In the genomic region with DNA sequence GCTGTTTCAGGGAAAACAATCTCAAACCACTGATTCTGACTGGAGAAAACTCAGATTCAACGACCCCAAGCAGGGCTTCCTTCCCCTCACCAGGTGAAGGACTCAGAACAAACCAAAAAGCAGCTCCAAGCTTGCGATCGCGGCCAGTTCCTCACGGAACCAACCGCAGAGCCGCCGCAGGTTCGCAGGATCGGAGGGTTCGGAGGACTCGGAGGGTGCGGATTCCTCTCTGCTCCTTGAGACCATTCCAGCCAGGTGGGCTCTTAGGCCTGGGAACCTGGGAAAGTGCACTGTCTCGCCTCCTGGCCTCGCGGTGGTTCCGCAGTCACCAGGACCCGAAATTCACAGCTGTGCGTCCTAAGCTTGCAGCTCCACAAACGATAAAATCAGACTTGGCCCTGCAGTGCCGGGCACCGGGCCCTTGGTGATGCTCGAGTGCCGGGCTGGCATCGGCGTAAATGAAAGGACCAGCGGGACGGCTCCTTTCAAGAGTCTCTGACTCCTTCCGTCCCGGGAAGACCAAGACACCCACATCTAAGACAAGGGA, we compare ENCODE assay signal across 8 cellular contexts.
A peak's percentile ranks its signal among the peaks of the same experiment; 100 is the strongest.
DNase-seq lines count a peak whose midpoint lies in the region; ATAC-seq and TF ChIP-seq lines count a peak whose summit lies in the region.

No MANE protein-coding gene starts in this region.

- peak overlapping the region; percentile 81 to 96 for H3K9ac ChIP-seq in mucosa of rectum (ENCODE audit: low read depth in 1 of 2, low read length in 2 of 2)

- no peaks in the 10 kb centered on the region for H3K4me1 ChIP-seq in CD8-positive, alpha-beta T cell (ENCODE audit: insufficient read depth, low read length)
- peaks cover 3 to 4% of the 10 kb centered on the region in 2 donors for H3K4me1 ChIP-seq in mucosa of rectum (ENCODE audit: control insufficient read depth in 2 of 2, insufficient read depth in 2 of 2, low read length in 2 of 2)

- POLR2A ChIA-PET in CD8-positive, alpha-beta T cell (lab: Charles Lee): interaction anchor here (0.6 to 4.0 kb wide), 18 partner anchors 10 to 1805 kb away, joined by 3 to 33 read pairs (median 4); a partner anchor contains a TSS

- no peaks in the 10 kb centered on the region for H3K36me3 ChIP-seq in CD8-positive, alpha-beta T cell (ENCODE audit: insufficient read depth, low read length)
- H3K36me3 ChIP-seq in mucosa of rectum (ENCODE audit: control insufficient read depth in 2 of 2, insufficient read depth in 2 of 2, low read length in 2 of 2): no peaks in the 10 kb centered on the region

- peak; percentile 11 for TF ChIP-seq CTCF in CD8-positive, alpha-beta T cell (IDR thresholded peaks at IDR 0.05)
- TF ChIP-seq CTCF in epithelial cell of proximal tubule (conservative IDR thresholded peaks at IDR 0.05; ENCODE audit: low read depth, low read length): peak; percentile 61

- H3K27me3 ChIP-seq in CD8-positive, alpha-beta T cell (ENCODE audit: insufficient read depth, low read length): no peaks in the 10 kb centered on the region
- H3K27me3 ChIP-seq in mucosa of rectum (ENCODE audit: control insufficient read depth in 2 of 2, insufficient read depth in 2 of 2, low read length in 2 of 2): no peaks in the 10 kb centered on the region

- H3K27ac ChIP-seq in CD8-positive, alpha-beta T cell (ENCODE audit: low read depth, low read length): peak overlapping the region; percentile 68
- peak overlapping the region; percentile 78 to 90 for H3K27ac ChIP-seq in mucosa of rectum (ENCODE audit: low read depth in 2 of 2, low read length in 2 of 2)

- peaks cover 17% of the 10 kb centered on the region for H3K4me1 Mint-ChIP-seq in CD8-positive, alpha-beta T cell (ENCODE audit: low read depth)

- H3K27me3 Mint-ChIP-seq in CD8-positive, alpha-beta T cell (ENCODE audit: low read depth): peaks cover 3% of the 10 kb centered on the region

- H3K36me3 Mint-ChIP-seq in CD8-positive, alpha-beta T cell: peaks cover 5% of the 10 kb centered on the region

- peak; percentile 69 for ATAC-seq in CD8-positive, alpha-beta T cell
- ATAC-seq in GM19372 (IDR thresholded peaks at IDR 0.05; ENCODE audit: low read depth, unreplicated experiment) (peak; percentile 46), HG03558 (IDR thresholded peaks at IDR 0.05; ENCODE audit: extremely low read depth, unreplicated experiment) (peak; percentile 58)

- H3K4me3 ChIP-seq in CD8-positive, alpha-beta T cell (ENCODE audit: low read depth, low read length): peak overlapping the region; percentile 100
- H3K4me3 ChIP-seq in epithelial cell of proximal tubule (ENCODE audit: low read depth, low read length) (peak overlapping the region; percentile 99), mucosa of rectum (ENCODE audit: low read length in 2 of 2) (peak overlapping the region; percentile 88 to 100)

- peak; percentile 46 to 81 (median 66) for DNase-seq in CD8-positive, alpha-beta T cell
- DNase-seq in NOMO-1 treated with DMSO at 0.1 percent for 48 hours (lab: John Stamatoyannopoulos, UW; ENCODE audit: unreplicated experiment): peak; percentile 80
- peak; percentile 54 for DNase-seq in activated T-cell treated with anti-CD3 and anti-CD28 coated beads for 4 hours
- DNase-seq in epithelial cell of proximal tubule (ENCODE audit: low read depth): peak; percentile 65
- DNase-seq in stimulated activated CD8-positive, alpha-beta memory T cell treated with anti-CD3 and anti-CD28 coated beads, Interleukin-7, amount 100 ng/mL, for 4 hours (ENCODE audit: low read depth in 2 of 2): peak; percentile 48 to 64

- intact Hi-C loops in CD8-positive, alpha-beta T cell (cut with DNase I, micrococcal nuclease): loop anchor here (1.0 to 10.0 kb wide), 19 partner anchors 12 to 1807 kb away; partner anchors contain the start of genes NKAPL (in 1 of the 2), ZKSCAN4 (in 1 of the 2) and ZNF391 (in 1 of the 2)

- CTCF ChIA-PET in CD8-positive, alpha-beta T cell (lab: Charles Lee): interaction anchor here (0.8 to 3.4 kb wide), 20 partner anchors 8 to 719 kb away, joined by 3 to 30 read pairs (median 4); a partner anchor contains a TSS

- H3K9me3 Mint-ChIP-seq in CD8-positive, alpha-beta T cell: no peaks in the 10 kb centered on the region

- peak overlapping the region; percentile 93 for H3K4me3 Mint-ChIP-seq in CD8-positive, alpha-beta T cell

- H3K9me3 ChIP-seq in CD8-positive, alpha-beta T cell (ENCODE audit: low read length): no peaks in the 10 kb centered on the region
- no peaks in the 10 kb centered on the region for H3K9me3 ChIP-seq in mucosa of rectum (ENCODE audit: control insufficient read depth in 2 of 2, low read length in 2 of 2)

- H3K27ac Mint-ChIP-seq in CD8-positive, alpha-beta T cell: peak overlapping the region; percentile 91

Comparison
In these comparisons a context has a peak if more than half of its experiments do, and no peak if none do; other contexts are left out.
1. Peak in every context shown above with its lines: DNase-seq, ATAC-seq, H3K4me3 ChIP-seq and H3K27ac ChIP-seq.